Comparison of ENCODE assay signal across 1 cellular context in genomic region chr20:3377644-3378043, GRCh38.
TF ChIP-seq lines count a peak whose summit lies in the region.

No MANE protein-coding gene starts in this region.

TF ChIP-seq in endothelial cell of umbilical vein, 7 proteins besides CTCF, POLR2A, EP300 and RAD21:
- no peak for TF ChIP-seq JUN (IDR thresholded peaks at IDR 0.05; ENCODE audit: borderline replicate concordance, insufficient read depth, insufficient read length, low read depth)
TF ChIP-seq in endothelial cell of umbilical vein: peak in this region for 0.
